Comparison of ENCODE assay signal across 15 cellular contexts in genomic region chr6:140828833-140829232, GRCh38.
"Had no signal": no experiment of that assay in that cellular context is flagged by ENCODE, and none has a peak within 500 bp of the region (broad histone marks: within the 10 kb centered on the region; RNA-seq: fewer than 3 reads in every experiment).

No MANE protein-coding gene starts in this region.

- H3K4me3 ChIP-seq: esophagus squamous epithelium, hepatocyte, right atrium auricular region, sigmoid colon, skin epidermis had no signal

- H2AFZ ChIP-seq: hepatocyte had no signal

- H3K4me2 ChIP-seq: hepatocyte had no signal

- H3K27ac ChIP-seq: esophagus squamous epithelium, foreskin keratinocyte, hepatocyte, right atrium auricular region, sigmoid colon, skin epidermis had no signal

- H3K79me2 ChIP-seq: hepatocyte had no signal

- H3K27me3 ChIP-seq: esophagus squamous epithelium, foreskin keratinocyte, hepatocyte, right atrium auricular region, sigmoid colon had no signal

- H3K4me1 ChIP-seq: esophagus squamous epithelium, foreskin keratinocyte, right atrium auricular region had no signal

- H3K36me3 ChIP-seq: esophagus squamous epithelium, right atrium auricular region, sigmoid colon had no signal

- DNase-seq: effector memory CD8-positive, alpha-beta T cell; esophagus squamous epithelium; foreskin keratinocyte; head of caudate nucleus; kidney glomerular epithelial cell; naive thymus-derived CD4-positive, alpha-beta T cell; nephron progenitor cell; sigmoid colon; stimulated activated CD4-positive, alpha-beta T cell treated with anti-CD3 and anti-CD28 coated beads, Interleukin-2, amount 100 ng/mL, for 24 hours; stimulated activated CD4-positive, alpha-beta T cell treated with anti-CD3 and anti-CD28 coated beads, Interleukin-4, amount 100 ng/mL, for 4 hours; stimulated activated naive B cell treated with anti-CD40 and anti-IgM and Interleukin-4, amounts not matched to agents 10 μg/mL and 1 μg/mL and 100 μg/mL, for 72 hours; stimulated activated naive CD8-positive, alpha-beta T cell treated with anti-CD3 and anti-CD28 coated beads, Interleukin-15, amount 100 ng/mL, for 72 hours had no signal

- H3K9me3 ChIP-seq: esophagus squamous epithelium, right atrium auricular region, sigmoid colon had no signal
